19 cellular contexts compared by ENCODE assay signal in genomic region chr10:124017729-124018128, GRCh38.
DNase-seq lines count a peak whose midpoint lies in the region; ATAC-seq and TF ChIP-seq lines count a peak whose summit lies in the region.
"Had no signal": no experiment of that assay in that cellular context is flagged by ENCODE, and none has a peak within 500 bp of the region (broad histone marks: within the 10 kb centered on the region; RNA-seq: fewer than 3 reads in every experiment).

No MANE protein-coding gene starts in this region.

- no peaks in the 10 kb centered on the region for H3K27me3 Mint-ChIP-seq in endodermal cell (ENCODE audit: insufficient read depth)
- no peaks in the 10 kb centered on the region for H3K27me3 Mint-ChIP-seq in memory B cell
- no peaks in the 10 kb centered on the region for H3K27me3 Mint-ChIP-seq in CD8-positive, alpha-beta T cell (ENCODE audit: low read depth)

- H3K27ac Mint-ChIP-seq in endodermal cell (no peak overlapping the region), memory B cell (peak overlapping the region; percentile 60)
- no peak overlapping the region for H3K27ac Mint-ChIP-seq in CD8-positive, alpha-beta T cell
- H3K27ac Mint-ChIP-seq: CD4-positive, alpha-beta memory T cell; GM23338 had no signal

- no peak overlapping the region for H3K4me3 ChIP-seq in right atrium auricular region
- H3K4me3 ChIP-seq in endodermal cell (ENCODE audit: low read length) = no peak overlapping the region
- H3K4me3 ChIP-seq in CD8-positive, alpha-beta T cell (ENCODE audit: low read depth, low read length) = no peak overlapping the region
- H3K4me3 ChIP-seq: GM23338 had no signal

- peaks cover 23% of the 10 kb centered on the region for H3K36me3 Mint-ChIP-seq in endodermal cell (ENCODE audit: low read depth)
- peaks cover 37% of the 10 kb centered on the region for H3K36me3 Mint-ChIP-seq in memory B cell
- H3K36me3 Mint-ChIP-seq in CD8-positive, alpha-beta T cell = no peaks in the 10 kb centered on the region
- H3K36me3 Mint-ChIP-seq: CD4-positive, alpha-beta memory T cell had no signal

- no peaks in the 10 kb centered on the region for H3K4me1 ChIP-seq in right atrium auricular region
- H3K4me1 ChIP-seq in endodermal cell (ENCODE audit: control insufficient read depth, insufficient read depth, low read length) = no peaks in the 10 kb centered on the region
- H3K4me1 ChIP-seq in CD8-positive, alpha-beta T cell (ENCODE audit: insufficient read depth, low read length) = no peaks in the 10 kb centered on the region
- H3K4me1 ChIP-seq: BE2C had no signal

- H3K9ac ChIP-seq in endodermal cell (ENCODE audit: extremely low read depth, low read length, poor library complexity, severe bottlenecking) = no peak overlapping the region

- 93 to 94% methylated on average over 2 to 5 of the region's 5 CpGs for WGBS in endodermal cell (ENCODE audit: insufficient coverage in 1 of 2, insufficient read length in 1 of 2), 2 experiments

- no peaks in the 10 kb centered on the region for H3K9me3 ChIP-seq in right atrium auricular region
- H3K9me3 ChIP-seq in endodermal cell (ENCODE audit: control insufficient read depth, low read length) = peaks cover 8% of the 10 kb centered on the region
- no peaks in the 10 kb centered on the region for H3K9me3 ChIP-seq in CD8-positive, alpha-beta T cell (ENCODE audit: low read length)
- H3K9me3 ChIP-seq: BE2C had no signal

- H3K27me3 ChIP-seq in right atrium auricular region = no peaks in the 10 kb centered on the region
- no peaks in the 10 kb centered on the region for H3K27me3 ChIP-seq in endodermal cell (ENCODE audit: control insufficient read depth, insufficient read depth, low read length, poor library complexity, severe bottlenecking)
- no peaks in the 10 kb centered on the region for H3K27me3 ChIP-seq in CD8-positive, alpha-beta T cell (ENCODE audit: insufficient read depth, low read length)
- H3K27me3 ChIP-seq: BE2C had no signal

- H3K27ac ChIP-seq in right atrium auricular region = no peak overlapping the region
- no peak overlapping the region for H3K27ac ChIP-seq in endodermal cell (ENCODE audit: low read depth, low read length)
- no peak overlapping the region for H3K27ac ChIP-seq in CD8-positive, alpha-beta T cell (ENCODE audit: low read depth, low read length)

- CTCF ChIA-PET in CD8-positive, alpha-beta T cell (lab: Charles Lee) = no interaction called here

- intact Hi-C loops in Right ventricle myocardium superior (cut with DNase I) = no loop called here
- intact Hi-C loops in CD8-positive, alpha-beta T cell (cut with DNase I, micrococcal nuclease) = no loop called here

- H3K4me1 Mint-ChIP-seq in endodermal cell (peaks cover 20% of the 10 kb centered on the region), memory B cell (no peaks in the 10 kb centered on the region)
- H3K4me1 Mint-ChIP-seq in CD8-positive, alpha-beta T cell (ENCODE audit: low read depth) = no peaks in the 10 kb centered on the region
- H3K4me1 Mint-ChIP-seq: CD4-positive, alpha-beta memory T cell had no signal

- H3K36me3 ChIP-seq in right atrium auricular region (no peaks in the 10 kb centered on the region), endodermal cell (ENCODE audit: control insufficient read depth, insufficient read depth, low read length) (no peaks in the 10 kb centered on the region)
- no peaks in the 10 kb centered on the region for H3K36me3 ChIP-seq in CD8-positive, alpha-beta T cell (ENCODE audit: insufficient read depth, low read length)
- H3K36me3 ChIP-seq: BE2C had no signal

- H3K9me3 Mint-ChIP-seq in endodermal cell (peaks cover 12% of the 10 kb centered on the region), memory B cell (peaks cover 7% of the 10 kb centered on the region)
- H3K9me3 Mint-ChIP-seq in CD8-positive, alpha-beta T cell = peaks cover 6% of the 10 kb centered on the region

- POLR2A ChIA-PET in CD8-positive, alpha-beta T cell (lab: Charles Lee) = no interaction called here

- DNase-seq in Right ventricle myocardium superior (peak; percentile 13), right atrium auricular region (ENCODE audit: low spot score) (no peak), endodermal cell (no peak), memory B cell (ENCODE audit: low spot score in 2 of 2) (no peak), NCI-H2107 (lab: John Stamatoyannopoulos, UW) (no peak), hippocampal formation (lab: John Stamatoyannopoulos, UW) (no peak)
- DNase-seq in CD8-positive, alpha-beta T cell = no peak
- no peak for DNase-seq in stimulated activated CD4-positive, alpha-beta T cell treated with anti-CD3 and anti-CD28 coated beads, Interleukin-2, amount 100 ng/mL, for 24 hours
- DNase-seq: 8988T; BE2C; Calu3; CD4-positive, alpha-beta memory T cell; GF-D8; KBM-7; NCI-H1105 treated with DMSO at 0.1 percent for 48 hours; NCI-H1694 treated with DMSO at 0.1 percent for 48 hours; NCI-H2227 treated with DMSO at 0.1 percent for 48 hours; NCI-H510A treated with DMSO at 0.1 percent for 48 hours had no signal

- no peak for ATAC-seq in Right ventricle myocardium superior (ENCODE audit: poor library complexity)
- ATAC-seq in memory B cell (ENCODE audit: low read depth) = no peak
- no peak for ATAC-seq in CD8-positive, alpha-beta T cell
- ATAC-seq: GM23338 had no signal

- H3K4me3 Mint-ChIP-seq in endodermal cell = no peak overlapping the region
- H3K4me3 Mint-ChIP-seq in memory B cell = no peak overlapping the region
- H3K4me3 Mint-ChIP-seq in CD8-positive, alpha-beta T cell = no peak overlapping the region
- H3K4me3 Mint-ChIP-seq: CD4-positive, alpha-beta memory T cell; GM23338 had no signal

- TF ChIP-seq CTCF in right atrium auricular region (IDR thresholded peaks at IDR 0.05) = no peak
- TF ChIP-seq CTCF in endodermal cell (conservative IDR thresholded peaks at IDR 0.05) = peak; percentile 41
- no peak for TF ChIP-seq CTCF in CD8-positive, alpha-beta T cell (IDR thresholded peaks at IDR 0.05)
